In the genomic region with DNA sequence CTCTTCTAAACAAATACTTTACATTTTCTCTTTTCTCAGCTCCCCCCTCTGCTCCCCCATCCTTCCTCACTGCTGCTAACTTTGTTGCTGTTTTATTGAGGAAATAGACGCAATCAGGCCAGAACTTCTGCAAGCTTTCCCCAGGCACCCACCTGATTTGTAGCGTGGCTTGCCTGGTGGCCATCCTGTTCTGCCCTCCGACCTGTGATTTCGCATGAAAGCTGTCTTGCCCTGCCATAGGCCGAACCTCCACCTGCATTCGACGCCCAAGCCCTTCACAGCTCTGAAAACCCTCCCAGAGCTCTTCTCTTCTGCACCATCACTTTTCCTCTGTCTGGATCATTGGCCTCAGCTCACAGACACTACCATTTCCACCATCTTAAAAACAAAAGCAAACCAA, we compare ENCODE assay signal across 1 cellular context.
A peak's percentile ranks its signal among the peaks of the same experiment; 100 is the strongest.
TF ChIP-seq lines count a peak whose summit lies in the region.

No MANE protein-coding gene starts in this region.

TF ChIP-seq in H1, 55 proteins besides CTCF, POLR2A, EP300 and RAD21:
- TF ChIP-seq E2F6 (IDR thresholded peaks at IDR 0.05) (peak; percentile 28; the same call in 1 of the 2 replicates), SRF (IDR thresholded peaks at IDR 0.05; ENCODE audit: low read depth, low read length) (no peak), TBP (IDR thresholded peaks at IDR 0.05; ENCODE audit: low read depth, low read length) (no peak), CBX8 (IDR thresholded peaks at IDR 0.05; ENCODE audit: borderline replicate concordance, low read depth, low read length) (no peak), ASH2L (IDR thresholded peaks at IDR 0.05; ENCODE audit: low read length) (no peak)
- TF ChIP-seq, protein P1, sequence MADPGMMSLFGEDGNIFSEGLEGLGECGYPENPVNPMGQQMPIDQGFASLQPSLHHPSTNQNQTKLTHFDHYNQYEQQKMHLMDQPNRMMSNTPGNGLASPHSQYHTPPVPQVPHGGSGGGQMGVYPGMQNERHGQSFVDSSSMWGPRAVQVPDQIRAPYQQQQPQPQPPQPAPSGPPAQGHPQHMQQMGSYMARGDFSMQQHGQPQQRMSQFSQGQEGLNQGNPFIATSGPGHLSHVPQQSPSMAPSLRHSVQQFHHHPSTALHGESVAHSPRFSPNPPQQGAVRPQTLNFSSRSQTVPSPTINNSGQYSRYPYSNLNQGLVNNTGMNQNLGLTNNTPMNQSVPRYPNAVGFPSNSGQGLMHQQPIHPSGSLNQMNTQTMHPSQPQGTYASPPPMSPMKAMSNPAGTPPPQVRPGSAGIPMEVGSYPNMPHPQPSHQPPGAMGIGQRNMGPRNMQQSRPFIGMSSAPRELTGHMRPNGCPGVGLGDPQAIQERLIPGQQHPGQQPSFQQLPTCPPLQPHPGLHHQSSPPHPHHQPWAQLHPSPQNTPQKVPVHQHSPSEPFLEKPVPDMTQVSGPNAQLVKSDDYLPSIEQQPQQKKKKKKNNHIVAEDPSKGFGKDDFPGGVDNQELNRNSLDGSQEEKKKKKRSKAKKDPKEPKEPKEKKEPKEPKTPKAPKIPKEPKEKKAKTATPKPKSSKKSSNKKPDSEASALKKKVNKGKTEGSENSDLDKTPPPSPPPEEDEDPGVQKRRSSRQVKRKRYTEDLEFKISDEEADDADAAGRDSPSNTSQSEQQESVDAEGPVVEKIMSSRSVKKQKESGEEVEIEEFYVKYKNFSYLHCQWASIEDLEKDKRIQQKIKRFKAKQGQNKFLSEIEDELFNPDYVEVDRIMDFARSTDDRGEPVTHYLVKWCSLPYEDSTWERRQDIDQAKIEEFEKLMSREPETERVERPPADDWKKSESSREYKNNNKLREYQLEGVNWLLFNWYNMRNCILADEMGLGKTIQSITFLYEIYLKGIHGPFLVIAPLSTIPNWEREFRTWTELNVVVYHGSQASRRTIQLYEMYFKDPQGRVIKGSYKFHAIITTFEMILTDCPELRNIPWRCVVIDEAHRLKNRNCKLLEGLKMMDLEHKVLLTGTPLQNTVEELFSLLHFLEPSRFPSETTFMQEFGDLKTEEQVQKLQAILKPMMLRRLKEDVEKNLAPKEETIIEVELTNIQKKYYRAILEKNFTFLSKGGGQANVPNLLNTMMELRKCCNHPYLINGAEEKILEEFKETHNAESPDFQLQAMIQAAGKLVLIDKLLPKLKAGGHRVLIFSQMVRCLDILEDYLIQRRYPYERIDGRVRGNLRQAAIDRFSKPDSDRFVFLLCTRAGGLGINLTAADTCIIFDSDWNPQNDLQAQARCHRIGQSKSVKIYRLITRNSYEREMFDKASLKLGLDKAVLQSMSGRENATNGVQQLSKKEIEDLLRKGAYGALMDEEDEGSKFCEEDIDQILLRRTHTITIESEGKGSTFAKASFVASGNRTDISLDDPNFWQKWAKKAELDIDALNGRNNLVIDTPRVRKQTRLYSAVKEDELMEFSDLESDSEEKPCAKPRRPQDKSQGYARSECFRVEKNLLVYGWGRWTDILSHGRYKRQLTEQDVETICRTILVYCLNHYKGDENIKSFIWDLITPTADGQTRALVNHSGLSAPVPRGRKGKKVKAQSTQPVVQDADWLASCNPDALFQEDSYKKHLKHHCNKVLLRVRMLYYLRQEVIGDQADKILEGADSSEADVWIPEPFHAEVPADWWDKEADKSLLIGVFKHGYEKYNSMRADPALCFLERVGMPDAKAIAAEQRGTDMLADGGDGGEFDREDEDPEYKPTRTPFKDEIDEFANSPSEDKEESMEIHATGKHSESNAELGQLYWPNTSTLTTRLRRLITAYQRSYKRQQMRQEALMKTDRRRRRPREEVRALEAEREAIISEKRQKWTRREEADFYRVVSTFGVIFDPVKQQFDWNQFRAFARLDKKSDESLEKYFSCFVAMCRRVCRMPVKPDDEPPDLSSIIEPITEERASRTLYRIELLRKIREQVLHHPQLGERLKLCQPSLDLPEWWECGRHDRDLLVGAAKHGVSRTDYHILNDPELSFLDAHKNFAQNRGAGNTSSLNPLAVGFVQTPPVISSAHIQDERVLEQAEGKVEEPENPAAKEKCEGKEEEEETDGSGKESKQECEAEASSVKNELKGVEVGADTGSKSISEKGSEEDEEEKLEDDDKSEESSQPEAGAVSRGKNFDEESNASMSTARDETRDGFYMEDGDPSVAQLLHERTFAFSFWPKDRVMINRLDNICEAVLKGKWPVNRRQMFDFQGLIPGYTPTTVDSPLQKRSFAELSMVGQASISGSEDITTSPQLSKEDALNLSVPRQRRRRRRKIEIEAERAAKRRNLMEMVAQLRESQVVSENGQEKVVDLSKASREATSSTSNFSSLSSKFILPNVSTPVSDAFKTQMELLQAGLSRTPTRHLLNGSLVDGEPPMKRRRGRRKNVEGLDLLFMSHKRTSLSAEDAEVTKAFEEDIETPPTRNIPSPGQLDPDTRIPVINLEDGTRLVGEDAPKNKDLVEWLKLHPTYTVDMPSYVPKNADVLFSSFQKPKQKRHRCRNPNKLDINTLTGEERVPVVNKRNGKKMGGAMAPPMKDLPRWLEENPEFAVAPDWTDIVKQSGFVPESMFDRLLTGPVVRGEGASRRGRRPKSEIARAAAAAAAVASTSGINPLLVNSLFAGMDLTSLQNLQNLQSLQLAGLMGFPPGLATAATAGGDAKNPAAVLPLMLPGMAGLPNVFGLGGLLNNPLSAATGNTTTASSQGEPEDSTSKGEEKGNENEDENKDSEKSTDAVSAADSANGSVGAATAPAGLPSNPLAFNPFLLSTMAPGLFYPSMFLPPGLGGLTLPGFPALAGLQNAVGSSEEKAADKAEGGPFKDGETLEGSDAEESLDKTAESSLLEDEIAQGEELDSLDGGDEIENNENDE (IDR thresholded peaks at IDR 0.05; ENCODE audit: insufficient replicate concordance, low read length) = no peak
- TF ChIP-seq, protein P2, sequence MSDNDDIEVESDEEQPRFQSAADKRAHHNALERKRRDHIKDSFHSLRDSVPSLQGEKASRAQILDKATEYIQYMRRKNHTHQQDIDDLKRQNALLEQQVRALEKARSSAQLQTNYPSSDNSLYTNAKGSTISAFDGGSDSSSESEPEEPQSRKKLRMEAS (IDR thresholded peaks at IDR 0.05) = 0 out of 2 replicates have a peak, but pooled peaks have one; percentile 39
